9 cellular contexts compared by ENCODE assay signal in the genomic region with DNA sequence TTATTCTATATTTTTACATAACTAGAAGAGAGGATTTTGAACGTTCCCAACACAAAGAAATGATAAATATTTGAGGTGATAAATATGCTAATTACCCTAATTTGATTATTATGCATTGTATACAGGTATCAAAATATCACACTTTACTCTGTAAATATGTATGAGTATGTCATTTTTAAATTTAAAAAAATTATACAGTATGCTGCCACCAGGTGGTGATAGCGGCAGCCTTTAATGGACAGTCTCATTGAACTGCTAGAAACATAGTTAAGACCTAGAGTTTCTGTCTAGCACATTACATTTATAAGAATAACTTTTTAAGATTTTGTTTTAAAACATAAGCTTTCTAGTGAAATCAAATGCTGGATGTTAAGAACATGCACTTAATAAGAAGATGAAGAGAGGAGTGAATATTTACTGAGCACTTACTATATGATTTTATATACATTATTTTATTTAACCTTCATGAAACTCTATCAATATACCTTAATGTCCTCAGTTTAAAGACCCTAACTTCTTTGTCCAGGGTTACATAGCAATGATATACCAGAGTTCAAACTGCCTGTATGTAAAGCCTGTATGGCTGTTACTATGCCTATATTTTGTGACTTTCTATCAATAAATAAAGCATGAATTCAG.
A peak's percentile ranks its signal among the peaks of the same experiment; 100 is the strongest.
DNase-seq lines count a peak whose midpoint lies in the region; ATAC-seq and TF ChIP-seq lines count a peak whose summit lies in the region.
"Had no signal": no experiment of that assay in that cellular context is flagged by ENCODE, and none has a peak within 500 bp of the region (broad histone marks: within the 10 kb centered on the region; RNA-seq: fewer than 3 reads in every experiment).

No MANE protein-coding gene starts in this region.

- no peak for TF ChIP-seq POLR2A in testis (IDR thresholded peaks at IDR 0.05)

- H3K27ac Mint-ChIP-seq in CD4-positive, alpha-beta T cell, result no peak overlapping the region

- no peak overlapping the region for H3K4me3 ChIP-seq in testis
- H3K4me3 ChIP-seq in MG63, result no peak overlapping the region
- H3K4me3 ChIP-seq: skin epidermis had no signal

- POLR2A ChIA-PET in CD4-positive, alpha-beta T cell (lab: Charles Lee), result no interaction called here

- no peak for ATAC-seq in CD4-positive, alpha-beta T cell (ENCODE audit: poor library complexity)
- ATAC-seq in GM18511 (IDR thresholded peaks at IDR 0.05; ENCODE audit: unreplicated experiment) (peak; percentile 81), HG03175 (IDR thresholded peaks at IDR 0.05; ENCODE audit: unreplicated experiment) (peak; percentile 93)

- intact Hi-C loops in CD4-positive, alpha-beta T cell (cut with DNase I, micrococcal nuclease), result loop anchor here (2.0 to 5.0 kb wide), 2 partner anchors 1258 kb away; no protein-coding TSS in a partner anchor
- intact Hi-C loops in testis (cut with DNase I; ENCODE audit: low total_unique reads), result no loop called here

- no peak overlapping the region for H3K4me3 Mint-ChIP-seq in CD4-positive, alpha-beta T cell

- H3K9me3 Mint-ChIP-seq in CD4-positive, alpha-beta T cell, result peaks cover 2% of the 10 kb centered on the region

- TF ChIP-seq CTCF in CD4-positive, alpha-beta T cell (IDR thresholded peaks at IDR 0.05), result peak; percentile 34
- TF ChIP-seq CTCF in testis (IDR thresholded peaks at IDR 0.05), result peak; percentile 55 to 75 (median 56)

- H3K27ac ChIP-seq in CD4-positive, alpha-beta T cell (ENCODE audit: low read depth, low read length), result no peak overlapping the region
- no peak overlapping the region for H3K27ac ChIP-seq in testis
- H3K27ac ChIP-seq: skin epidermis had no signal

- no peak for DNase-seq in CD4-positive, alpha-beta T cell
- DNase-seq in RPMI8226 (peak; percentile 49), fibroblast of the conjunctiva (ENCODE audit: low read depth) (peak; percentile 0), testis (peak; percentile 33), MG63 (no peak), DMS153 (lab: John Stamatoyannopoulos, UW) (no peak)

- no peaks in the 10 kb centered on the region for H3K27me3 ChIP-seq in CD4-positive, alpha-beta T cell (ENCODE audit: control insufficient read depth, insufficient read depth, low read length)
- no peaks in the 10 kb centered on the region for H3K27me3 ChIP-seq in testis
- H3K27me3 ChIP-seq in MG63, result no peaks in the 10 kb centered on the region

- H3K36me3 ChIP-seq in testis (ENCODE audit: low read depth, missing control alignments) (no peaks in the 10 kb centered on the region), MG63 (no peaks in the 10 kb centered on the region)

- H3K9me3 ChIP-seq in CD4-positive, alpha-beta T cell (ENCODE audit: control insufficient read depth, low read length), result peaks cover 4% of the 10 kb centered on the region
- H3K9me3 ChIP-seq in testis (no peaks in the 10 kb centered on the region), MG63 (no peaks in the 10 kb centered on the region)

- no peaks in the 10 kb centered on the region for H3K27me3 Mint-ChIP-seq in CD4-positive, alpha-beta T cell

- WGBS in testis, 2 donors, result 49 to 58% methylated on average over 2 of the region's 2 CpGs

- H3K4me1 Mint-ChIP-seq in CD4-positive, alpha-beta T cell (ENCODE audit: low read depth), result no peaks in the 10 kb centered on the region

- H3K36me3 Mint-ChIP-seq in CD4-positive, alpha-beta T cell (ENCODE audit: low read depth), result no peaks in the 10 kb centered on the region

- CTCF ChIA-PET in CD4-positive, alpha-beta T cell (lab: Charles Lee), result no interaction called here

- no peaks in the 10 kb centered on the region for H3K4me1 ChIP-seq in testis

Comparison
In these comparisons a context has a peak if more than half of its experiments do, and no peak if none do; other contexts are left out.
1. DNase-seq: peak in RPMI8226 (single experiment), fibroblast of the conjunctiva (single experiment) and testis (single experiment); none in CD4-positive, alpha-beta T cell (0 of 10), MG63 (single experiment) and DMS153 (single experiment).